16 cellular contexts compared by ENCODE assay signal in genomic region chr5:8897316-8897715, GRCh38.
"Had no signal": no experiment of that assay in that cellular context is flagged by ENCODE, and none has a peak within 500 bp of the region (broad histone marks: within the 10 kb centered on the region; RNA-seq: fewer than 3 reads in every experiment).

No MANE protein-coding gene starts in this region.

- FAIRE-seq: small intestine had no signal

- DNase-seq: effector memory CD8-positive, alpha-beta T cell; gastrocnemius medialis; glutamatergic neuron; islet precursor cell; left cardiac atrium; left ventricle myocardium inferior; lower lobe of right lung; natural killer cell; ovary; right cardiac atrium; small intestine; stimulated activated CD4-positive, alpha-beta T cell treated with anti-CD3 and anti-CD28 coated beads, Interleukin-12 subunit alpha, Interleukin-12 subunit beta, amount 100 ng/mL, for 4 hours; stimulated activated naive CD4-positive, alpha-beta T cell; stomach; substantia nigra; trophoblast cell had no signal

- ATAC-seq: effector memory CD8-positive, alpha-beta T cell; gastrocnemius medialis; left cardiac atrium; lower lobe of right lung; natural killer cell; right cardiac atrium had no signal
